Comparison of ENCODE assay signal across 8 cellular contexts in the genomic region with DNA sequence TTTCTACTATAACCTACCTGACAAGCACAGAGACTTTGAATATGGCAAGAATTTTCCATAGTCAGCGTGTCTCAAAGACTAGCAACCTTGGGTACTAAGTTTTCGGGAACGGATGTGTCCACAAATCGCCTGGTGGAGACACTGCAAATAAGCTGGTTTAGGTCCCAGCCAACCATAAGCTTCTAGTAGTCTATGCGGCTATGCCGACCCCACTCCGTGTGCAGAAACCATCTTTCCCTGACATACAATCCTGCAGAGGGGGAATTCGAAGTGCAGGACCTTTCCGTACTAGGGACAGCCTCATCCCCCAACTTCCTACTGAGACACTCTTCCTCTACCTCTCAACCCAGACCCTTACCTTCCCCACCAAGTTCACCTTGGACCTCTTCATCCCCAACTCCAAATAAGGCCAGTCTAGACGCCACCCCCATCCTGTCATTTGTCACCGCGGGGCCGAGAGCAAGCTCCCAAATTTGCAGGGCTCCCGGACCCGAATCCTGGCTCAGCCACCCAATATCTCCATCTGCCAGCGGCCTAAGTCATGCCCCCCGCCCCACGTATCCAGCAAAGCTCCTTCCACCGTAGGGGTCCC. TPM values are rescaled to one million over a fixed set of nuclear protein-coding genes. Genes with fewer than 3 reads are reported as not detected.
DNase-seq lines count a peak whose midpoint lies in the region; ATAC-seq and TF ChIP-seq lines count a peak whose summit lies in the region.

No MANE protein-coding gene starts in this region.

- no peaks in the 10 kb centered on the region for H3K9me3 ChIP-seq in Caco-2
- no peaks in the 10 kb centered on the region for H3K9me3 ChIP-seq in neutrophil

- TF ChIP-seq CTCF in Caco-2 (IDR thresholded peaks at IDR 0.05; ENCODE audit: insufficient read depth in 1 of 2, low read depth in 1 of 2, low read length in 1 of 2, severe bottlenecking in 1 of 2, unreplicated experiment in 1 of 2), result no peak
- TF ChIP-seq CTCF in activated CD8-positive, alpha-beta T cell treated with anti-CD3 and anti-CD28 coated beads for 36 hours (IDR thresholded peaks at IDR 0.05), result no peak
- peak; percentile 12 for TF ChIP-seq CTCF in fibroblast of the aortic adventitia (IDR thresholded peaks at IDR 0.05; ENCODE audit: insufficient read depth, low read length)
- no peak for TF ChIP-seq CTCF in neutrophil (IDR thresholded peaks at IDR 0.05)

- peaks cover 38% of the 10 kb centered on the region for H3K4me1 ChIP-seq in Caco-2
- peaks cover 41 to 48% of the 10 kb centered on the region in 2 experiments for H3K4me1 ChIP-seq in neutrophil (ENCODE audit: control insufficient read depth in 1 of 2, insufficient read depth in 1 of 2, low read depth in 1 of 2, low read length in 1 of 2)

- POLR2A ChIA-PET in Caco-2 (lab: Charles Lee), result no interaction called here
- POLR2A ChIA-PET in activated CD8-positive, alpha-beta T cell treated with anti-CD3 and anti-CD28 coated beads for 36 hours (lab: Charles Lee), result interaction anchor here (0.7 to 1.5 kb wide), 3 partner anchors 9 to 421 kb away, joined by 3 to 5 read pairs (median 3); no protein-coding TSS in a partner anchor

- H3K27me3 ChIP-seq in Caco-2 (replicated peaks; ENCODE audit: control insufficient read depth, insufficient read depth, low read length) (no peaks in the 10 kb centered on the region), neutrophil (no peaks in the 10 kb centered on the region)

- H3K4me3 Mint-ChIP-seq in Caco-2 (ENCODE audit: unreplicated experiment), result peak overlapping the region; percentile 97
- peak overlapping the region; percentile 99 for H3K4me3 Mint-ChIP-seq in activated CD8-positive, alpha-beta T cell treated with anti-CD3 and anti-CD28 coated beads for 36 hours

- BruUV-seq in Caco-2 (replicated peaks; lab: Mats Ljungman, UMichigan), result TSS peak; percentile 49

- no peaks in the 10 kb centered on the region for H3K9me3 Mint-ChIP-seq in Caco-2 (ENCODE audit: unreplicated experiment)
- H3K9me3 Mint-ChIP-seq in activated CD8-positive, alpha-beta T cell treated with anti-CD3 and anti-CD28 coated beads for 36 hours, result no peaks in the 10 kb centered on the region

- CTCF ChIA-PET in Caco-2 (lab: Charles Lee), result no interaction called here
- CTCF ChIA-PET in activated CD8-positive, alpha-beta T cell treated with anti-CD3 and anti-CD28 coated beads for 36 hours (lab: Charles Lee), result interaction anchor here (1.0 to 1.5 kb wide), 2 partner anchors 8 to 467 kb away, joined by 3 to 4 read pairs; no protein-coding TSS in a partner anchor

- peak in 1 of 2 experiments; percentile 23 for DNase-seq in Caco-2
- DNase-seq in activated CD8-positive, alpha-beta T cell treated with anti-CD3 and anti-CD28 coated beads for 36 hours, result peak; percentile 39
- DNase-seq in fibroblast of the aortic adventitia (ENCODE audit: low read depth), result no peak
- DNase-seq in NCI-H1694 (lab: John Stamatoyannopoulos, UW), result no peak
- DNase-seq in ecto neural progenitor cell (ENCODE audit: low spot score), result no peak

- ATAC-seq in GM19467 (IDR thresholded peaks at IDR 0.05; ENCODE audit: unreplicated experiment), result peak; percentile 20
- ATAC-seq in HG03565 (IDR thresholded peaks at IDR 0.05; ENCODE audit: unreplicated experiment), result peak; percentile 5
- peak; percentile 15 for ATAC-seq in activated CD8-positive, alpha-beta T cell treated with anti-CD3 and anti-CD28 coated beads for 36 hours

- H3K36me3 ChIP-seq in Caco-2 (ENCODE audit: control insufficient read depth, insufficient read depth, low read length) (peaks cover 2% of the 10 kb centered on the region; the same call in 1 of the 2 replicates), neutrophil (no peaks in the 10 kb centered on the region)

- peak overlapping the region; percentile 90 for H3K27ac ChIP-seq in neutrophil

- peak overlapping the region; percentile 77 for H3K4me3 ChIP-seq in Caco-2 (ENCODE audit: low read depth, low read length)
- H3K4me3 ChIP-seq in fibroblast of the aortic adventitia (ENCODE audit: low read depth, low read length), result peak overlapping the region; percentile 97
- H3K4me3 ChIP-seq in neutrophil (ENCODE audit: low read depth in 1 of 2, low read length in 1 of 2), result peak overlapping the region; percentile 80 to 91

- intact Hi-C loops in Caco-2 (cut with micrococcal nuclease; ENCODE audit: unreplicated experiment), result loop anchor here (1.0 kb wide), 1 partner anchor 173 kb away; no protein-coding TSS in a partner anchor
- intact Hi-C loops in activated CD8-positive, alpha-beta T cell treated with anti-CD3 and anti-CD28 coated beads for 36 hours (cut with micrococcal nuclease), result no loop called here

- H3K27me3 Mint-ChIP-seq in Caco-2 (ENCODE audit: insufficient read depth, unreplicated experiment), result no peaks in the 10 kb centered on the region
- H3K27me3 Mint-ChIP-seq in activated CD8-positive, alpha-beta T cell treated with anti-CD3 and anti-CD28 coated beads for 36 hours, result no peaks in the 10 kb centered on the region

- H3K27ac Mint-ChIP-seq in Caco-2 (ENCODE audit: unreplicated experiment), result peak overlapping the region; percentile 96
- H3K27ac Mint-ChIP-seq in activated CD8-positive, alpha-beta T cell treated with anti-CD3 and anti-CD28 coated beads for 36 hours, result peak overlapping the region; percentile 99

- peaks cover 5% of the 10 kb centered on the region for H3K36me3 Mint-ChIP-seq in Caco-2 (ENCODE audit: insufficient read depth, unreplicated experiment)
- H3K36me3 Mint-ChIP-seq in activated CD8-positive, alpha-beta T cell treated with anti-CD3 and anti-CD28 coated beads for 36 hours (ENCODE audit: low read depth), result peaks cover 12% of the 10 kb centered on the region

- H3K4me1 Mint-ChIP-seq in Caco-2 (ENCODE audit: low read depth, unreplicated experiment), result peaks cover 37% of the 10 kb centered on the region
- peaks cover 41% of the 10 kb centered on the region for H3K4me1 Mint-ChIP-seq in activated CD8-positive, alpha-beta T cell treated with anti-CD3 and anti-CD28 coated beads for 36 hours (ENCODE audit: low read depth)

RNA-seq across cellular contexts. Expression of gene SUCLG1, which starts 0.5 kb away (rescaled TPM):
- total RNA-seq in Caco-2 (2022), result 155 and 161 TPM in 2 replicates
- total RNA-seq in activated CD8-positive, alpha-beta T cell treated with anti-CD3 and anti-CD28 coated beads for 36 hours, result 10 to 100 TPM; 69.0 to 69.1 TPM
- 31.1 and 44.9 TPM in 2 replicates for total RNA-seq in fibroblast of the aortic adventitia (ENCODE audit: low replicate concordance)

RNA-seq across cellular contexts. Expression of gene DNAH6, which starts 57.8 kb away (rescaled TPM):
- total RNA-seq in Caco-2 (2022), result 0.32 and 0.70 TPM in 2 replicates
- 1 to 10 TPM in 1 of 2 experiments, under 1 TPM in 1; 0.90 to 1.3 TPM for total RNA-seq in activated CD8-positive, alpha-beta T cell treated with anti-CD3 and anti-CD28 coated beads for 36 hours
- under 0.01 and 0.49 TPM in 2 replicates for total RNA-seq in fibroblast of the aortic adventitia (ENCODE audit: low replicate concordance)
